13 cellular contexts compared by ENCODE assay signal in the genomic region with DNA sequence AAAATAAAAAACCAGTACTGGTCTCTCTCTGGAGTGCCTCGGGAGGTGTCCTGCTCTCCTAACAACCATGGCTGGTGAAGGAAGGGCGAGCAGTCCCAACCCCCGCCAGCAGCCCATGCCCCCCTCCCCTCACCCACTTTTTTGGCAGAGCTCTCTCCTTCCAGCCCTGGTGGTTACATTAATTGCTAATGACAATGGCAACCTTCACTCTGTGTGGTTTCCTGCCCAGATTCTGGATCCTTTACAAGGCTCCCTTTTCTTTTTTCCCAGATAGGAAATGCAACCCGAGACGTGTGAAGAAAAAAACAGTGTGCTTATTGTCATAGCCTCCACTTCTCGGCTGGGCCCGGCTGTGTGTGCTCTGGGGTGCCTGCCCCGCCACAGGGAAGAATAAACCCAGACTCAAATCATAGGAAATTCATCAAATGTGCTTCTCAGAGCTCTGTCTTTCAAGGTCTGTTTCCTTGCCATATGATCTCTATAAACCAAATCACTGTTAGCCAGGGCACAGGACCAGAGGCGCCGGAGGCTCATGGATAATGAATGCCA.
DNase-seq lines count a peak whose midpoint lies in the region; ATAC-seq and TF ChIP-seq lines count a peak whose summit lies in the region.
"Had no signal": no experiment of that assay in that cellular context is flagged by ENCODE, and none has a peak within 500 bp of the region (broad histone marks: within the 10 kb centered on the region; RNA-seq: fewer than 3 reads in every experiment).

No MANE protein-coding gene starts in this region.

- H4K20me1 ChIP-seq in SK-N-SH (ENCODE audit: insufficient read depth) = no peaks in the 10 kb centered on the region

- 17% methylated on average over 9 of the region's 10 CpGs for WGBS in SK-N-SH (ENCODE audit: low lambda C conversion rate)

- no peaks in the 10 kb centered on the region for H3K9me3 ChIP-seq in SK-N-SH

- peak in 1 of 2 experiments; percentile 95; a peak in 2 of 4 replicates for TF ChIP-seq EP300 in SK-N-SH (IDR thresholded peaks at IDR 0.05; ENCODE audit: borderline replicate concordance in 1 of 2, low read depth in 1 of 2, low read length in 1 of 2)

- peak; percentile 58 for ATAC-seq in left ventricle myocardium superior
- ATAC-seq in activated CD4-positive, CD25-positive, alpha-beta regulatory T cell treated with anti-CD3 and anti-CD28 coated beads, Interleukin-2, amount 50 U/mL, for 24 hours = no peak
- no peak for ATAC-seq in HG03097 (IDR thresholded peaks at IDR 0.05; ENCODE audit: low FRiP score, unreplicated experiment)
- ATAC-seq in left colon = no peak
- ATAC-seq in stimulated activated naive CD8-positive, alpha-beta T cell treated with anti-CD3 and anti-CD28 coated beads, Interleukin-15, Interleukin-2, amounts not matched to agents 100 U/mL and 50 U/mL, for 24 hours = no peak
- ATAC-seq: activated CD4-positive, alpha-beta T cell treated with anti-CD3 and anti-CD28 coated beads for 36 hours; esophagus mucosa; PC-3 had no signal

- no peak overlapping the region for H3K4me2 ChIP-seq in SK-N-SH
- H3K4me2 ChIP-seq: KMS-11 had no signal

- peak; percentile 16; the same call in 1 of the 2 replicates for TF ChIP-seq RAD21 in SK-N-SH (IDR thresholded peaks at IDR 0.05; ENCODE audit: low read length)

- no peaks in the 10 kb centered on the region for H3K79me2 ChIP-seq in SK-N-SH (ENCODE audit: insufficient read depth)

- intact Hi-C loops in left ventricle myocardium superior (cut with micrococcal nuclease) = no loop called here
- intact Hi-C loops in left colon (cut with DNase I, micrococcal nuclease) = no loop called here

- peak overlapping the region; percentile 27 to 97; a peak in 3 of 4 replicates for H3K27ac ChIP-seq in SK-N-SH (ENCODE audit: low read depth in 2 of 2, low read length in 1 of 2)
- H3K27ac ChIP-seq: KMS-11 had no signal

- H3K4me1 ChIP-seq in SK-N-SH (ENCODE audit: control insufficient read depth in 1 of 2, insufficient read depth in 2 of 2, low read depth in 1 of 2, low read length in 1 of 2) = peaks cover 6 to 65% of the 10 kb centered on the region in 2 experiments; a peak in 3 of 4 replicates

- no peaks in the 10 kb centered on the region for H3K9me2 ChIP-seq in SK-N-SH

- no peak for TF ChIP-seq CTCF in SK-N-SH (IDR thresholded peaks at IDR 0.05)

- no peak overlapping the region for H3K4me3 ChIP-seq in SK-N-SH (ENCODE audit: low read depth in 2 of 2, low read length in 1 of 2)

- CTCF ChIA-PET in SK-N-SH (lab: Yijun Ruan, JAX) = interaction anchor here (1.6 to 2.6 kb wide), 2 partner anchors 16 to 193 kb away, joined by 5 to 10 read pairs; no protein-coding TSS in a partner anchor

- no peaks in the 10 kb centered on the region for H3F3A ChIP-seq in SK-N-SH (replicated peaks; ENCODE audit: insufficient read depth)

- peak; percentile 70 for DNase-seq in NCI-H1092 (lab: John Stamatoyannopoulos, UW)
- DNase-seq in SK-N-SH = peak; percentile 60
- DNase-seq in left ventricle myocardium superior = no peak
- DNase-seq in retina = peak; percentile 71
- no peak for DNase-seq in left colon
- DNase-seq in stimulated activated naive CD8-positive, alpha-beta T cell treated with anti-CD3 and anti-CD28 coated beads, Interleukin-15, Interleukin-2, amounts not matched to agents 100 U/mL and 50 U/mL, for 24 hours = no peak
- DNase-seq: activated CD4-positive, alpha-beta T cell treated with anti-CD3 and anti-CD28 coated beads for 36 hours; DND-41; PC-3 had no signal

- POLR2A ChIA-PET in SK-N-SH (lab: Yijun Ruan, JAX) = interaction anchor here (0.6 to 1.5 kb wide), 10 partner anchors 41 to 762 kb away, joined by 3 to 8 read pairs (median 4); no protein-coding TSS in a partner anchor

- no peaks in the 10 kb centered on the region for H3K36me3 ChIP-seq in SK-N-SH (replicated peaks in 1 of 2; ENCODE audit: control insufficient read depth in 1 of 2, insufficient read depth in 2 of 2, low read length in 1 of 2)

- no peak overlapping the region for H2AFZ ChIP-seq in SK-N-SH (ENCODE audit: low read depth)

- H3K27me3 ChIP-seq in SK-N-SH (ENCODE audit: insufficient read depth) = no peaks in the 10 kb centered on the region

- no peak overlapping the region for H3K9ac ChIP-seq in SK-N-SH
- H3K9ac ChIP-seq: KMS-11 had no signal

TF ChIP-seq in SK-N-SH, 30 proteins besides CTCF, POLR2A, EP300 and RAD21:
- TF ChIP-seq RXRA (IDR thresholded peaks at IDR 0.05; ENCODE audit: borderline replicate concordance, low read depth) (no peak), GATA2 (CRISPR knock-in tag; IDR thresholded peaks at IDR 0.05) (peak; percentile 41), CHD2 (IDR thresholded peaks at IDR 0.05; ENCODE audit: low read length, partially characterized antibody) (peak; percentile 50), TCF12 (IDR thresholded peaks at IDR 0.05) (peak; percentile 49; the same call in 1 of the 2 replicates), RCOR1 (IDR thresholded peaks at IDR 0.05; ENCODE audit: low read length) (peak; percentile 85), FOSL2 (IDR thresholded peaks at IDR 0.05; ENCODE audit: borderline replicate concordance, low read depth) (no peak)
- TF ChIP-seq, protein P1, sequence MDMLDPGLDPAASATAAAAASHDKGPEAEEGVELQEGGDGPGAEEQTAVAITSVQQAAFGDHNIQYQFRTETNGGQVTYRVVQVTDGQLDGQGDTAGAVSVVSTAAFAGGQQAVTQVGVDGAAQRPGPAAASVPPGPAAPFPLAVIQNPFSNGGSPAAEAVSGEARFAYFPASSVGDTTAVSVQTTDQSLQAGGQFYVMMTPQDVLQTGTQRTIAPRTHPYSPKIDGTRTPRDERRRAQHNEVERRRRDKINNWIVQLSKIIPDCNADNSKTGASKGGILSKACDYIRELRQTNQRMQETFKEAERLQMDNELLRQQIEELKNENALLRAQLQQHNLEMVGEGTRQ (IDR thresholded peaks at IDR 0.05; ENCODE audit: borderline replicate concordance, low read depth, low read length) = no peak
- TF ChIP-seq, protein P2, sequence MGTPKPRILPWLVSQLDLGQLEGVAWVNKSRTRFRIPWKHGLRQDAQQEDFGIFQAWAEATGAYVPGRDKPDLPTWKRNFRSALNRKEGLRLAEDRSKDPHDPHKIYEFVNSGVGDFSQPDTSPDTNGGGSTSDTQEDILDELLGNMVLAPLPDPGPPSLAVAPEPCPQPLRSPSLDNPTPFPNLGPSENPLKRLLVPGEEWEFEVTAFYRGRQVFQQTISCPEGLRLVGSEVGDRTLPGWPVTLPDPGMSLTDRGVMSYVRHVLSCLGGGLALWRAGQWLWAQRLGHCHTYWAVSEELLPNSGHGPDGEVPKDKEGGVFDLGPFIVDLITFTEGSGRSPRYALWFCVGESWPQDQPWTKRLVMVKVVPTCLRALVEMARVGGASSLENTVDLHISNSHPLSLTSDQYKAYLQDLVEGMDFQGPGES (IDR thresholded peaks at IDR 0.05; ENCODE audit: low read depth, low read length) = no peak

Comparison
In these comparisons a context has a peak if more than half of its experiments do, and no peak if none do; other contexts are left out.
1. DNase-seq: peak in NCI-H1092 (single experiment), SK-N-SH (single experiment) and retina (single experiment); none in left ventricle myocardium superior (single experiment), left colon (0 of 2) and stimulated activated naive CD8-positive, alpha-beta T cell treated with anti-CD3 and anti-CD28 coated beads, Interleukin-15, Interleukin-2, amounts not matched to agents 100 U/mL and 50 U/mL, for 24 hours (single experiment).